1 cellular context compared by ENCODE assay signal in genomic region chr22:23893957-23894709, GRCh38.
A peak's percentile ranks its signal among the peaks of the same experiment; 100 is the strongest.
TF ChIP-seq lines count a peak whose summit lies in the region.

Gene MIF (plus strand): TSS chr22:23894383. CDS start chr22:23894475, 92 bp downstream.

TF ChIP-seq in HepG2, 621 proteins besides CTCF, POLR2A, EP300 and RAD21 (continued from another document and continues in another):
- TF ChIP-seq U2AF1 (optimal IDR thresholded peaks at IDR 0.05; ENCODE audit: low read depth, low read length) (no peak), ZNF513 (CRISPR knock-in tag; conservative IDR thresholded peaks at IDR 0.05) (peak; percentile 14; the same call in 1 of the 2 replicates), ZNF18 (CRISPR knock-in tag; IDR thresholded peaks at IDR 0.05; ENCODE audit: insufficient replicate concordance) (peak; percentile 60), ZBTB34 (CRISPR knock-in tag; IDR thresholded peaks at IDR 0.05) (0 out of 2 replicates have a peak, but pooled peaks have one; percentile 20), ZNF563 (CRISPR knock-in tag; IDR thresholded peaks at IDR 0.05) (peak; percentile 75; the same call in 1 of the 2 replicates), ZNF446 (CRISPR knock-in tag; IDR thresholded peaks at IDR 0.05) (no peak; the same call in 1 of the 2 replicates), ZNF17 (CRISPR knock-in tag; IDR thresholded peaks at IDR 0.05) (no peak), GATAD1 (CRISPR knock-in tag; IDR thresholded peaks at IDR 0.05) (peak; percentile 57; the same call in 1 of the 2 replicates), CENPBD1 (CRISPR knock-in tag; IDR thresholded peaks at IDR 0.05; ENCODE audit: borderline replicate concordance, low read depth) (no peak), EZH2 (conservative IDR thresholded peaks at IDR 0.05; ENCODE audit: low read depth, low read length) (no peak), NFAT5 (CRISPR knock-in tag; IDR thresholded peaks at IDR 0.05) (no peak), DRAP1 (CRISPR knock-in tag; IDR thresholded peaks at IDR 0.05) (peak; percentile 91), UBTF (CRISPR knock-in tag; IDR thresholded peaks at IDR 0.05) (peak; percentile 74; the same call in 1 of the 2 replicates), GABPB1 (CRISPR knock-in tag; IDR thresholded peaks at IDR 0.05) (peak; percentile 76), ZNF543 (CRISPR knock-in tag; IDR thresholded peaks at IDR 0.05) (peak; percentile 55; the same call in 1 of the 2 replicates), ZNF431 (CRISPR knock-in tag; IDR thresholded peaks at IDR 0.05; ENCODE audit: borderline replicate concordance, low read depth) (0 out of 2 replicates have a peak, but pooled peaks have one; percentile 82), SSRP1 (CRISPR knock-in tag; IDR thresholded peaks at IDR 0.05) (no peak), BRF2 (CRISPR knock-in tag; IDR thresholded peaks at IDR 0.05) (peak; percentile 62; the same call in 1 of the 2 replicates), ZNF883 (CRISPR knock-in tag; IDR thresholded peaks at IDR 0.05; ENCODE audit: not compliant biosample characterization) (peak; percentile 32), ZNF850 (CRISPR knock-in tag; conservative IDR thresholded peaks at IDR 0.05) (0 out of 2 replicates have a peak, but pooled peaks have one; percentile 75), NR2C2 (CRISPR knock-in tag; IDR thresholded peaks at IDR 0.05; ENCODE audit: borderline replicate concordance) (peak; percentile 60), IRF2 (CRISPR knock-in tag; IDR thresholded peaks at IDR 0.05) (peak; percentile 63; the same call in 1 of the 2 replicates), PRDM10 (CRISPR knock-in tag; IDR thresholded peaks at IDR 0.05; ENCODE audit: low read depth) (0 out of 2 replicates have a peak, but pooled peaks have one; percentile 11), ZFP1 (CRISPR knock-in tag; IDR thresholded peaks at IDR 0.05) (no peak), KAT8 (CRISPR knock-in tag; IDR thresholded peaks at IDR 0.05) (peak; percentile 78), ZNF609 (CRISPR knock-in tag; IDR thresholded peaks at IDR 0.05; ENCODE audit: borderline replicate concordance) (peak; percentile 67; the same call in 1 of the 2 replicates), CAMTA2 (CRISPR knock-in tag; IDR thresholded peaks at IDR 0.05; ENCODE audit: borderline replicate concordance) (no peak), BATF2 (CRISPR knock-in tag; IDR thresholded peaks at IDR 0.05) (peak; percentile 88; the same call in 1 of the 2 replicates)
